ENCODE assay signal across 14 cellular contexts in genomic region chr15:36617529-36618196, GRCh38. TPM values are rescaled to one million over a fixed set of nuclear protein-coding genes. Genes with fewer than 3 reads are reported as not detected.
DNase-seq lines count a peak whose midpoint lies in the region; ATAC-seq, FAIRE-seq and TF ChIP-seq lines count a peak whose summit lies in the region.
"Had no signal": no experiment of that assay in that cellular context is flagged by ENCODE, and none has a peak within 500 bp of the region (broad histone marks: within the 10 kb centered on the region; RNA-seq: fewer than 3 reads in every experiment).

No MANE protein-coding gene starts in this region.

- DNase-seq in GM12892 (ENCODE audit: insufficient read length) (peak; percentile 12), T-helper 1 cell (no peak), NCI-H2196 (lab: John Stamatoyannopoulos, UW; ENCODE audit: unreplicated experiment) (no peak), foreskin melanocyte (no peak)
- DNase-seq in activated T-cell treated with anti-CD3 and anti-CD28 coated beads, Interleukin-2, amount 50 U/mL, for 48 hours, result no peak
- DNase-seq: activated CD8-positive, alpha-beta memory T cell treated with anti-CD3 and anti-CD28 coated beads for 24 hours; adrenal gland; effector CD4-positive, alpha-beta T cell; heart left ventricle; NCI-H748 treated with DMSO at 0.1 percent for 48 hours; upper lobe of left lung had no signal

- peak; percentile 98 for ATAC-seq in GM19372 (IDR thresholded peaks at IDR 0.05; ENCODE audit: low read depth, unreplicated experiment)
- peak; percentile 99 for ATAC-seq in HG02759 (IDR thresholded peaks at IDR 0.05; ENCODE audit: unreplicated experiment)
- ATAC-seq in HG03439 (IDR thresholded peaks at IDR 0.05; ENCODE audit: unreplicated experiment), result peak; percentile 97

- FAIRE-seq in GM12892 (lab: Jason Lieb, UNC), result peak; percentile 60

- no peak for TF ChIP-seq POLR2A in GM12892 (IDR thresholded peaks at IDR 0.05; ENCODE audit: low read depth, low read length)

RNA-seq across cellular contexts. Expression of gene CDIN1, which starts 38.2 kb away (rescaled TPM):
- 6.4 TPM for polyA plus RNA-seq in GM12892 (2012; ENCODE audit: missing spikeins)
